Comparison of ENCODE assay signal across 25 cellular contexts in the genomic region with DNA sequence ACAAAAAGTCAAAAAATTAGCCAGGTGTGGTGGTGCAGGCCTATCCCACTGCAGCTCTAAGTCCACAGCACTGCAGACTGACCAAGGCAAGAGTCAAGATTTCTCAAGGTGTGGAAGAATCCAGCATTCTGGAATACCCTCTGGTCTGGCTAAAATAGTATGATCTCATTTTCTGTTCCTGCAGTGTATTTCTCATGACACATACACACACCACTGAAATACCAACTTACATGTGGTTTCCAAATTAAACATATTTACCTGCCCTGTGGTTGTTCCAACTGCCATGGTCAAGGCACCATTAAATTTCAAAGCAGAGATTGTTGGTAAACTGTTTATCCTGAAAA. TPM values are rescaled to one million over a fixed set of nuclear protein-coding genes. Genes with fewer than 3 reads are reported as not detected.
DNase-seq lines count a peak whose midpoint lies in the region; ATAC-seq, FAIRE-seq and TF ChIP-seq lines count a peak whose summit lies in the region.
"Had no signal": no experiment of that assay in that cellular context is flagged by ENCODE, and none has a peak within 500 bp of the region (broad histone marks: within the 10 kb centered on the region; RNA-seq: fewer than 3 reads in every experiment).

No MANE protein-coding gene starts in this region.

- H4K20me1 ChIP-seq in IMR-90 (ENCODE audit: insufficient read depth, low read length) (peaks cover 7% of the 10 kb centered on the region; the same call in 1 of the 2 replicates), SK-N-SH (ENCODE audit: insufficient read depth) (peaks cover 8% of the 10 kb centered on the region), keratinocyte (ENCODE audit: control insufficient read depth, extremely low read depth, insufficient read depth, low read length) (no peaks in the 10 kb centered on the region)

- H3K4me1 ChIP-seq in IMR-90 (ENCODE audit: control insufficient read depth, insufficient read depth, low read length) (peaks cover 6% of the 10 kb centered on the region), SK-N-SH (ENCODE audit: control insufficient read depth in 1 of 2, insufficient read depth in 2 of 2, low read depth in 1 of 2, low read length in 1 of 2) (peaks cover 0 to 15% of the 10 kb centered on the region in 2 experiments; a peak in 1 of 4 replicates), keratinocyte (ENCODE audit: control insufficient read depth, extremely low read depth, insufficient read depth, low read length) (peaks cover 40% of the 10 kb centered on the region), body of pancreas (peaks cover 3% of the 10 kb centered on the region)
- H3K4me1 ChIP-seq: upper lobe of left lung had no signal

- no peak overlapping the region for H4K91ac ChIP-seq in IMR-90 (ENCODE audit: insufficient read depth, low read depth, low read length)

- H3K36me3 ChIP-seq in IMR-90 (ENCODE audit: control insufficient read depth, insufficient read depth, low read length) (peaks cover 10% of the 10 kb centered on the region), SK-N-SH (replicated peaks in 1 of 2; ENCODE audit: control insufficient read depth in 1 of 2, insufficient read depth in 2 of 2, low read length in 1 of 2) (peaks cover 46 to 63% of the 10 kb centered on the region in 2 experiments), keratinocyte (ENCODE audit: control insufficient read depth in 2 of 2, extremely low read depth in 1 of 2, insufficient read depth in 2 of 2, low read length in 2 of 2) (peaks cover 3 to 13% of the 10 kb centered on the region in 2 experiments), body of pancreas (replicated peaks in 1 of 2; ENCODE audit: insufficient read depth in 1 of 2, low read depth in 2 of 2) (peaks cover 4 to 17% of the 10 kb centered on the region in 2 donors)

- no peak overlapping the region for H2BK20ac ChIP-seq in IMR-90 (ENCODE audit: low read depth, low read length)

- H2AFZ ChIP-seq in IMR-90 (replicated peaks; ENCODE audit: low read length, poor library complexity) (no peak overlapping the region), SK-N-SH (ENCODE audit: low read depth) (no peak overlapping the region), keratinocyte (ENCODE audit: control insufficient read depth, low read length) (no peak overlapping the region)

- H3K4me2 ChIP-seq in IMR-90 (ENCODE audit: low read depth, low read length) (no peak overlapping the region), SK-N-SH (0 out of 2 replicates have a peak overlapping the region, but pooled peaks have one; percentile 24), keratinocyte (ENCODE audit: control insufficient read depth, extremely low read depth, insufficient read depth, low read depth, low read length) (peak overlapping the region; percentile 47)

- H3K56ac ChIP-seq in IMR-90 (ENCODE audit: extremely low read depth, insufficient read depth, low read length), result no peak overlapping the region

- no peak overlapping the region for H4K8ac ChIP-seq in IMR-90 (ENCODE audit: low read depth in 2 of 2, low read length in 2 of 2)

- CTCF ChIA-PET in IMR-90 (lab: Yijun Ruan, JAX), result interaction anchor here (1.2 to 2.4 kb wide), 3 partner anchors 40 to 212 kb away, joined by 3 to 8 read pairs (median 4); no protein-coding TSS in a partner anchor
- CTCF ChIA-PET in SK-N-SH (lab: Yijun Ruan, JAX), result interaction anchor here (0.8 to 2.9 kb wide), 9 partner anchors 17 to 587 kb away, joined by 3 to 20 read pairs (median 9); a partner anchor contains a TSS

- TF ChIP-seq RAD21 in IMR-90 (IDR thresholded peaks at IDR 0.05; ENCODE audit: low read length), result no peak
- TF ChIP-seq RAD21 in SK-N-SH (IDR thresholded peaks at IDR 0.05; ENCODE audit: low read length), result no peak

- H2BK5ac ChIP-seq in IMR-90 (ENCODE audit: low read depth, low read length, poor library complexity, severe bottlenecking), result no peak overlapping the region

- no TSS peak for BruUV-seq in IMR-90 (replicated peaks; lab: Mats Ljungman, UMichigan)

- H3K4ac ChIP-seq in IMR-90 (ENCODE audit: low read depth, low read length), result no peak overlapping the region

- H3K9ac ChIP-seq in IMR-90 (ENCODE audit: low read depth, low read length) (no peak overlapping the region), SK-N-SH (no peak overlapping the region), keratinocyte (ENCODE audit: control insufficient read depth, extremely low read depth, insufficient read depth, low read length) (no peak overlapping the region)

- H2BK15ac ChIP-seq in IMR-90 (ENCODE audit: low read depth, low read length), result no peak overlapping the region

- intact Hi-C loops in IMR-90 (cut with micrococcal nuclease), result loop anchor here (2.0 kb wide), 1 partner anchor 538 kb away; no protein-coding TSS in a partner anchor
- intact Hi-C loops in body of pancreas (cut with DNase I), result no loop called here

- no peak overlapping the region for H3K23ac ChIP-seq in IMR-90 (ENCODE audit: low read depth, low read length)

- no peak for TF ChIP-seq POLR2A in IMR-90 (IDR thresholded peaks at IDR 0.05; ENCODE audit: low read depth, low read length)
- no peak for TF ChIP-seq POLR2A in body of pancreas (IDR thresholded peaks at IDR 0.05)

- H3K27me3 ChIP-seq in IMR-90 (ENCODE audit: control insufficient read depth, insufficient read depth, low read length) (no peaks in the 10 kb centered on the region), SK-N-SH (ENCODE audit: insufficient read depth) (no peaks in the 10 kb centered on the region), keratinocyte (ENCODE audit: control insufficient read depth, extremely low read depth, insufficient read depth, low read length) (no peaks in the 10 kb centered on the region), body of pancreas (no peaks in the 10 kb centered on the region)
- H3K27me3 ChIP-seq: upper lobe of left lung had no signal

- no peak overlapping the region for H2BK120ac ChIP-seq in IMR-90 (ENCODE audit: low read depth, low read length)

- no peak for TF ChIP-seq EP300 in SK-N-SH (IDR thresholded peaks at IDR 0.05; ENCODE audit: borderline replicate concordance in 1 of 2, low read depth in 1 of 2, low read length in 1 of 2)

- peaks cover 33% of the 10 kb centered on the region for H3F3A ChIP-seq in SK-N-SH (replicated peaks; ENCODE audit: insufficient read depth)

- H2AK5ac ChIP-seq in IMR-90 (ENCODE audit: low read depth, low read length), result no peak overlapping the region

- H3K79me1 ChIP-seq in IMR-90 (ENCODE audit: low read depth in 1 of 2, low read length in 2 of 2), result peaks cover 0 to 19% of the 10 kb centered on the region in 2 experiments; a peak in 2 of 4 replicates

- DNase-seq in A172 (ENCODE audit: low spot score) (peak; percentile 12), IMR-90 (peak; percentile 8), SK-N-SH (no peak), keratinocyte (ENCODE audit: low read depth, low spot score) (no peak), DMS53 (lab: John Stamatoyannopoulos, UW) (no peak), GOT3 (lab: John Stamatoyannopoulos, UW) (no peak), body of pancreas (no peak)
- DNase-seq: activated CD4-positive, alpha-beta T cell treated with anti-CD3 and anti-CD28 coated beads for 36 hours; activated CD8-positive, alpha-beta memory T cell treated with anti-CD3 and anti-CD28 coated beads for 24 hours; activated gamma-delta T cell; activated naive CD8-positive, alpha-beta T cell treated with anti-CD3 and anti-CD28 coated beads, Interleukin-2, amount 50 U/mL, for 24 hours; activated T-cell treated with anti-CD3 and anti-CD28 coated beads, Interleukin-2, amount 50 U/mL, for 1 hour; DMS79; H9; left colon; natural killer cell; NCI-H1092; NCI-H187 treated with DMSO at 0.1 percent for 48 hours; retina; upper lobe of left lung had no signal

- H3K14ac ChIP-seq in IMR-90 (replicated peaks; ENCODE audit: low read depth, low read length), result 0 out of 2 replicates have a peak overlapping the region, but pooled peaks have one; percentile 33

- TF ChIP-seq CTCF in IMR-90 (conservative IDR thresholded peaks at IDR 0.05; ENCODE audit: low read depth, low read length) (no peak), SK-N-SH (IDR thresholded peaks at IDR 0.05) (no peak), keratinocyte (optimal IDR thresholded peaks at IDR 0.05 in 1 of 3, IDR thresholded peaks at IDR 0.05 in 1 of 3, conservative IDR thresholded peaks at IDR 0.05 in 1 of 3; ENCODE audit: extremely low read depth in 1 of 3, insufficient read depth in 2 of 3, low read length in 3 of 3) (no peak), body of pancreas (IDR thresholded peaks at IDR 0.05) (no peak)

- no peaks in the 10 kb centered on the region for H3K9me2 ChIP-seq in SK-N-SH

- in situ Hi-C loops in IMR-90 (cut with MboI; ENCODE audit: low sequenced_read_pairs), result loop anchor here (5.0 to 25.0 kb wide), 2 partner anchors 202 to 847 kb away; no protein-coding TSS in a partner anchor

- dilution Hi-C loops in IMR-90 (cut with HindIII; ENCODE audit: low sequenced_read_pairs, unreplicated experiment) (no loop called here), keratinocyte (cut with MboI; ENCODE audit: extremely low pct_ligation_motif_present, low sequenced_read_pairs) (no loop called here)

- H3K27ac ChIP-seq in IMR-90 (ENCODE audit: insufficient read depth, low read length), result no peak overlapping the region
- peak overlapping the region in 1 of 2 experiments; percentile 68; a peak in 2 of 4 replicates for H3K27ac ChIP-seq in SK-N-SH (ENCODE audit: low read depth in 2 of 2, low read length in 1 of 2)
- H3K27ac ChIP-seq in keratinocyte (ENCODE audit: control insufficient read depth, insufficient read depth, low read length), result peak overlapping the region; percentile 47
- H3K27ac ChIP-seq in body of pancreas, result no peak overlapping the region
- H3K27ac ChIP-seq: upper lobe of left lung had no signal

- no peak overlapping the region for H4K5ac ChIP-seq in IMR-90 (ENCODE audit: low read depth, low read length)

- H3K9me1 ChIP-seq in IMR-90 (ENCODE audit: insufficient read depth, low read length) (peaks cover 5% of the 10 kb centered on the region), keratinocyte (ENCODE audit: control insufficient read depth, extremely low read depth, insufficient read depth, low read length) (no peaks in the 10 kb centered on the region)

- H3K9me3 ChIP-seq in IMR-90 (ENCODE audit: control insufficient read depth, insufficient read depth, low read length), result no peaks in the 10 kb centered on the region
- no peaks in the 10 kb centered on the region for H3K9me3 ChIP-seq in SK-N-SH
- H3K9me3 ChIP-seq in keratinocyte (ENCODE audit: control insufficient read depth, low read depth, low read length), result no peaks in the 10 kb centered on the region
- H3K9me3 ChIP-seq in body of pancreas, result no peaks in the 10 kb centered on the region
- H3K9me3 ChIP-seq: upper lobe of left lung had no signal

- peak; percentile 13 for FAIRE-seq in keratinocyte (lab: Jason Lieb, UNC)
- FAIRE-seq: A204.1, colon, GM12878 had no signal

- no peak overlapping the region for H2AK9ac ChIP-seq in IMR-90 (replicated peaks; ENCODE audit: low read depth, low read length, poor library complexity)

- H3K4me3 ChIP-seq in IMR-90 (ENCODE audit: insufficient read depth, low read depth, low read length) (no peak overlapping the region), SK-N-SH (ENCODE audit: low read depth in 2 of 2, low read length in 1 of 2) (no peak overlapping the region), keratinocyte (ENCODE audit: control insufficient read depth in 2 of 3, extremely low read depth in 1 of 3, insufficient read depth in 2 of 3, low read depth in 1 of 3, low read length in 3 of 3) (no peak overlapping the region), body of pancreas (no peak overlapping the region)
- H3K4me3 ChIP-seq: GM12878, upper lobe of left lung had no signal

- H3K79me2 ChIP-seq in SK-N-SH (ENCODE audit: insufficient read depth) (no peaks in the 10 kb centered on the region), keratinocyte (ENCODE audit: control insufficient read depth, insufficient read depth, low read length) (no peaks in the 10 kb centered on the region)

- ATAC-seq in IMR-90 (ENCODE audit: low read depth) (no peak), GM19328 (IDR thresholded peaks at IDR 0.05; ENCODE audit: unreplicated experiment) (no peak), body of pancreas (no peak)
- ATAC-seq: activated CD4-positive, alpha-beta T cell treated with anti-CD3 and anti-CD28 coated beads for 36 hours; activated naive CD8-positive, alpha-beta T cell treated with anti-CD3 and anti-CD28 coated beads, Interleukin-2, amount 50 U/mL, for 24 hours; GM12878; left colon; natural killer cell; Right ventricle myocardium inferior had no signal

- POLR2A ChIA-PET in IMR-90 (lab: Charles Lee; ENCODE audit: unreplicated experiment) (no interaction called here), SK-N-SH (lab: Yijun Ruan, JAX) (interaction anchor here (1.3 kb wide), 1 partner anchor 8 kb away, joined by 3 read pairs; no protein-coding TSS in a partner anchor)

- no peak overlapping the region for H3K18ac ChIP-seq in IMR-90 (ENCODE audit: low read depth, low read length)

RNA-seq across cellular contexts. Expression of a gene that starts 30.9 kb away (rescaled TPM):
- total RNA-seq in A172 (2014; rRNA removed; shearing (Covaris generic)), result 56.4 and 57.2 TPM in 2 replicates
- 60.5 and 60.9 TPM in 2 replicates for total RNA-seq in IMR-90 (2012; rRNA removed)
- 10.3 and 12.7 TPM in 2 replicates for polyA plus RNA-seq in IMR-90 (2012; rRNA removed)
- 2.7 and 3.4 TPM in 2 replicates for polyA plus RNA-seq in IMR-90 (2012; cell fraction: cytosol; rRNA removed)
- polyA plus RNA-seq in IMR-90 (2012; cell fraction: nucleus; rRNA removed; ENCODE audit: low replicate concordance), result 1.5 and 9.4 TPM in 2 replicates
- polyA plus RNA-seq in SK-N-SH (2012; rRNA removed), result 12.0 and 14.3 TPM in 2 replicates
- 16.0 and 18.2 TPM in 2 replicates for polyA plus RNA-seq in SK-N-SH (2012; cell fraction: cytosol; rRNA removed)
- polyA plus RNA-seq in SK-N-SH (2012; cell fraction: nucleus; rRNA removed), result 11.3 and 13.5 TPM in 2 replicates
- polyA plus RNA-seq in keratinocyte, result 24.6 to 40.9 TPM (median 28.3 TPM) in 3 replicates
- polyA plus RNA-seq in keratinocyte (2011; ENCODE audit: low read depth), result 44.4 TPM
- polyA plus RNA-seq in keratinocyte (2011; cell fraction: cytosol; rRNA removed), result 20.3 and 32.7 TPM in 2 replicates
- 18.8 and 22.8 TPM in 2 replicates for polyA plus RNA-seq in keratinocyte (2011; cell fraction: nucleus; rRNA removed)
- polyA plus RNA-seq in keratinocyte (2012; ENCODE audit: low replicate concordance), result 18.2 and 28.7 TPM in 2 replicates
- 18.6 to 56.5 TPM (median 39.2 TPM) in 3 replicates for polyA minus RNA-seq in keratinocyte
- polyA minus RNA-seq in keratinocyte (2011; cell fraction: cytosol; rRNA and poly(A)+ RNA removed), result 30.1 TPM
- 20.2 and 38.7 TPM in 2 replicates for polyA minus RNA-seq in keratinocyte (2011; cell fraction: nucleus; rRNA and poly(A)+ RNA removed)
- total RNA-seq in body of pancreas, result 10 to 100 TPM; 13.0 to 14.8 TPM

Comparison
In these comparisons a context has a peak if more than half of its experiments do, and no peak if none do; other contexts are left out.
1. DNase-seq: peak in A172 (single experiment) and IMR-90 (single experiment); none in SK-N-SH (single experiment), keratinocyte (single experiment), DMS53 (single experiment), GOT3 (single experiment) and body of pancreas (0 of 4).